Comparison of ENCODE assay signal across 15 cellular contexts in genomic region chr13:112032186-112032835, GRCh38. TPM values are rescaled to one million over a fixed set of nuclear protein-coding genes. Genes with fewer than 3 reads are reported as not detected.
DNase-seq lines count a peak whose midpoint lies in the region; ATAC-seq and TF ChIP-seq lines count a peak whose summit lies in the region.
"Had no signal": no experiment of that assay in that cellular context is flagged by ENCODE, and none has a peak within 500 bp of the region (broad histone marks: within the 10 kb centered on the region; RNA-seq: fewer than 3 reads in every experiment).

No MANE protein-coding gene starts in this region.

- intact Hi-C loops in natural killer cell (cut with micrococcal nuclease) = no loop called here

- no peak for ATAC-seq in activated CD8-positive, alpha-beta memory T cell treated with anti-CD3 and anti-CD28 coated beads, Interleukin-2, amount 10 ng/mL, durations not matched to agents 7 days and 5 days
- ATAC-seq in GM21367 (IDR thresholded peaks at IDR 0.05; ENCODE audit: unreplicated experiment) (no peak), natural killer cell (no peak)

- H3K27me3 ChIP-seq in SJSA1 (replicated peaks) = peaks cover 51% of the 10 kb centered on the region

- H3K4me3 ChIP-seq in SJSA1 = no peak overlapping the region

- peaks cover 13% of the 10 kb centered on the region for H3K4me1 ChIP-seq in SJSA1 (replicated peaks)

- no peaks in the 10 kb centered on the region; the same call in 1 of the 2 replicates for H3K9me3 ChIP-seq in SJSA1 (replicated peaks)

- no peak overlapping the region for H3K27ac Mint-ChIP-seq in activated CD8-positive, alpha-beta memory T cell treated with anti-CD3 and anti-CD28 coated beads, Interleukin-2, amount 10 ng/mL, durations not matched to agents 7 days and 5 days
- no peak overlapping the region for H3K27ac Mint-ChIP-seq in natural killer cell

- H3K27me3 Mint-ChIP-seq in activated CD8-positive, alpha-beta memory T cell treated with anti-CD3 and anti-CD28 coated beads, Interleukin-2, amount 10 ng/mL, durations not matched to agents 7 days and 5 days = no peaks in the 10 kb centered on the region
- H3K27me3 Mint-ChIP-seq in natural killer cell (ENCODE audit: low read depth in 2 of 2) = peaks cover 0 to under 1% of the 10 kb centered on the region in 2 donors

- no peaks in the 10 kb centered on the region for H3K36me3 ChIP-seq in SJSA1

- in situ Hi-C loops in Caki2 (cut with HindIII; ENCODE audit: low pct_unique_long_range_greater_than_20kb, low sequenced_read_pairs) = no loop called here

- DNase-seq in Caki2 (ENCODE audit: low read depth) = peak; percentile 54
- DNase-seq in LHCN-M2 (ENCODE audit: low read depth) = peak; percentile 24
- DNase-seq in SJSA1 (ENCODE audit: low read depth in 1 of 2, low spot score in 2 of 2) = peak; percentile 50 to 80
- DNase-seq in islet precursor cell = peak; percentile 49
- no peak for DNase-seq in activated CD8-positive, alpha-beta memory T cell treated with anti-CD3 and anti-CD28 coated beads, Interleukin-2, amount 10 ng/mL, durations not matched to agents 7 days and 5 days
- no peak for DNase-seq in NCI-H2029 treated with DMSO at 0.1 percent for 48 hours (lab: John Stamatoyannopoulos, UW)
- no peak for DNase-seq in natural killer cell
- DNase-seq: activated gamma-delta T cell treated with Interleukin-2 at 50 U/mL for 16 hours; effector CD4-positive, alpha-beta T cell; foreskin melanocyte; midbrain; NCI-H2029 had no signal

- no peaks in the 10 kb centered on the region for H3K36me3 Mint-ChIP-seq in activated CD8-positive, alpha-beta memory T cell treated with anti-CD3 and anti-CD28 coated beads, Interleukin-2, amount 10 ng/mL, durations not matched to agents 7 days and 5 days
- H3K36me3 Mint-ChIP-seq in natural killer cell = no peaks in the 10 kb centered on the region

- no peak overlapping the region for H3K27ac ChIP-seq in SJSA1
- H3K27ac ChIP-seq: VCaP had no signal

- no peak for TF ChIP-seq CTCF in natural killer cell (IDR thresholded peaks at IDR 0.05)

- H3K4me3 Mint-ChIP-seq in activated CD8-positive, alpha-beta memory T cell treated with anti-CD3 and anti-CD28 coated beads, Interleukin-2, amount 10 ng/mL, durations not matched to agents 7 days and 5 days = no peak overlapping the region
- no peak overlapping the region for H3K4me3 Mint-ChIP-seq in natural killer cell

- H3K4me1 Mint-ChIP-seq in activated CD8-positive, alpha-beta memory T cell treated with anti-CD3 and anti-CD28 coated beads, Interleukin-2, amount 10 ng/mL, durations not matched to agents 7 days and 5 days = no peaks in the 10 kb centered on the region
- no peaks in the 10 kb centered on the region for H3K4me1 Mint-ChIP-seq in natural killer cell

- no peaks in the 10 kb centered on the region for H3K9me3 Mint-ChIP-seq in activated CD8-positive, alpha-beta memory T cell treated with anti-CD3 and anti-CD28 coated beads, Interleukin-2, amount 10 ng/mL, durations not matched to agents 7 days and 5 days (ENCODE audit: low read depth)
- H3K9me3 Mint-ChIP-seq in natural killer cell = no peaks in the 10 kb centered on the region

- CTCF ChIA-PET in activated CD8-positive, alpha-beta memory T cell treated with anti-CD3 and anti-CD28 coated beads, Interleukin-2, amount 10 ng/mL, durations not matched to agents 7 days and 5 days (lab: Charles Lee) = no interaction called here

RNA-seq across cellular contexts. Expression of gene SOX1, which starts 34.6 kb away (rescaled TPM):
- total RNA-seq in Caki2 (2014; rRNA removed; shearing (Covaris generic); ENCODE audit: low replicate concordance) = 1.7 and 3.4 TPM in 2 replicates
- total RNA-seq in LHCN-M2 (2014; rRNA removed) (not detected in 2 replicates), natural killer cell (not detected)
- not detected for polyA plus RNA-seq in LHCN-M2 (2012)
- not detected in 2 replicates for total RNA-seq in SJSA1 (2014; rRNA removed; shearing (Covaris generic))
- total RNA-seq in activated CD8-positive, alpha-beta memory T cell treated with anti-CD3 and anti-CD28 coated beads, Interleukin-2, amount 10 ng/mL, durations not matched to agents 7 days and 5 days = not detected
- polyA plus RNA-seq: AG04450 had no signal

Comparison
In these comparisons a context has a peak if more than half of its experiments do, and no peak if none do; other contexts are left out.
1. DNase-seq: peak in Caki2 (single experiment), LHCN-M2 (single experiment), SJSA1 (2 of 2) and islet precursor cell (single experiment); none in activated CD8-positive, alpha-beta memory T cell treated with anti-CD3 and anti-CD28 coated beads, Interleukin-2, amount 10 ng/mL, durations not matched to agents 7 days and 5 days (single experiment), NCI-H2029 treated with DMSO at 0.1 percent for 48 hours (single experiment) and natural killer cell (single experiment).